ENCODE assay signal across 18 cellular contexts in the genomic region with DNA sequence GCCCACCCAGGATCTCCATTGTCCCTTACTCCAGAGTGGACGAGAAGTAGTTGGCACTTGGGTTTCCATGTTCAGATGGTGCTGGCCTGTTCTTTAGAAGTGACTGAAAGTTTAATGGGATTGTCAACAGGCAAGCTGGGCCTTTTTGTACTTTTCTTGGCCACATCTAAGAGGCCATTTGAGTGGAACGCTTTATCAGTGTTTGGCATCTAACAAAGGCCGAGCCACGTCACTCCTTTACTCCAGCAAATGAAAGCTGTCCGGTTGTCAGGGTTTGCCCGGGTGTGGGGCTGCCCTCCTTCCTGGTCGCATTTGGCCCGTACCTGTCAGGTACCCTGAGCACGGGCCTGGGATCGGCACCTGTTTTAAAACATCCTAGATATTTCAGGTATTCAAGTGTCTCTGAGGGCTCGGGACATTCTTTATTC.
"Had no signal": no experiment of that assay in that cellular context is flagged by ENCODE, and none has a peak within 500 bp of the region (broad histone marks: within the 10 kb centered on the region; RNA-seq: fewer than 3 reads in every experiment).

No MANE protein-coding gene starts in this region.

- H3K27me3 Mint-ChIP-seq: naive thymus-derived CD8-positive, alpha-beta T cell had no signal

- H3K4me3 Mint-ChIP-seq: naive thymus-derived CD8-positive, alpha-beta T cell had no signal

- ATAC-seq: activated CD4-positive, CD25-positive, alpha-beta regulatory T cell treated with anti-CD3 and anti-CD28 coated beads, Interleukin-2, amount 50 U/mL, for 24 hours; gastroesophageal sphincter; heart right ventricle; left colon; naive thymus-derived CD8-positive, alpha-beta T cell; right cardiac atrium; stimulated activated naive CD8-positive, alpha-beta T cell treated with anti-CD3 and anti-CD28 coated beads, Interleukin-15, Interleukin-2, amounts not matched to agents 100 U/mL and 50 U/mL, for 24 hours had no signal

- H3K27ac ChIP-seq: cardiac muscle cell, gastroesophageal sphincter, heart right ventricle, skin epidermis had no signal

- DNase-seq: activated CD4-positive, alpha-beta T cell treated with anti-CD3 and anti-CD28 coated beads, Interleukin-2, amount 50 U/mL, for 4 hours; activated naive CD4-positive, alpha-beta T cell treated with Interleukin-2 at 50 U/mL for 16 hours; activated T-cell treated with anti-CD3 and anti-CD28 coated beads for 4 hours; heart right ventricle; left colon; naive thymus-derived CD8-positive, alpha-beta T cell; nucleus accumbens; right cardiac atrium; stimulated activated CD4-positive, alpha-beta T cell treated with anti-CD3 and anti-CD28 coated beads, Interleukin-4, amount 100 ng/mL, for 4 hours; stimulated activated CD8-positive, alpha-beta memory T cell treated with anti-CD3 and anti-CD28 coated beads, Interleukin-4, amount 100 ng/mL, for 48 hours; stimulated activated naive CD8-positive, alpha-beta T cell treated with anti-CD3 and anti-CD28 coated beads, Interleukin-15, Interleukin-2, amounts not matched to agents 100 U/mL and 50 U/mL, for 24 hours; T-helper 9 cell had no signal

- H3K9me3 Mint-ChIP-seq: naive thymus-derived CD8-positive, alpha-beta T cell had no signal

- H3K36me3 ChIP-seq: cardiac muscle cell had no signal

- H3K9me3 ChIP-seq: gastroesophageal sphincter, heart right ventricle had no signal

- FAIRE-seq: endometrium, urothelium cell line had no signal

- H3K27me3 ChIP-seq: cardiac muscle cell, gastroesophageal sphincter, heart right ventricle had no signal

- H3K4me3 ChIP-seq: cardiac muscle cell, gastroesophageal sphincter, heart right ventricle, skin epidermis had no signal
